11 cellular contexts compared by ENCODE assay signal in the genomic region with DNA sequence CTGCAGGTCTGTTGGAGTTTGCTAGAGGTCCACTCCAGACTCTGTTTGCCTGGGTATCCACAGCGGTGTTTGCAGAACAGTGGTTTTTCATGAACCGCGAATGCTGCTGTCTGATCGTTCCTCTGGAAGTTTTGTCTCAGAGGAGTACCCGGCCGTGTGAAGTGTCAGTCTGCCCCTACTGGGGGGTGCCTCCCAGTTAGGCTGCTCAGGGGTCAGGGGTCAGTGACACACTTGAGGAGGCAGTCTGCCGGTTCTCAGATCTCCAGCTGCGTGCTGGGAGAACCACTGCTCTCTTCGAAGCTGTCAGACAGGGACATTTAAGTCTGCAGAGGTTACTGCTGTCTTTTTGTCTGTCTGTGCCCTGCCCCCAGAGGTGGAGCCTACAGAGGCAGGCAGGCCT. TPM values are rescaled to one million over a fixed set of nuclear protein-coding genes. Genes with fewer than 3 reads are reported as not detected.
A peak's percentile ranks its signal among the peaks of the same experiment; 100 is the strongest.
DNase-seq lines count a peak whose midpoint lies in the region; ATAC-seq and TF ChIP-seq lines count a peak whose summit lies in the region.
"Not testable (repeated sequence)": the region's sequence is repeated elsewhere in the genome, so short reads cannot be mapped to it uniquely, and the experiment has no call there.
"Had no signal": no experiment of that assay in that cellular context is flagged by ENCODE, and none has a peak within 500 bp of the region (broad histone marks: within the 10 kb centered on the region; RNA-seq: fewer than 3 reads in every experiment).

No MANE protein-coding gene starts in this region.

- peak overlapping the region; percentile 36 to 97 (median 95) for H3K27ac Mint-ChIP-seq in CD4-positive, alpha-beta memory T cell
- H3K27ac Mint-ChIP-seq in activated B cell treated with CpG ODN at 0.5 μM for 24 hours, neural progenitor cell: not testable (repeated sequence)
- peak overlapping the region; percentile 90 for H3K27ac Mint-ChIP-seq in activated naive CD4-positive, alpha-beta T cell treated with anti-CD3 and anti-CD28 coated beads, Interleukin-2, amount 10 ng/mL, durations not matched to agents 7 days and 5 days
- H3K27ac Mint-ChIP-seq in dendritic cell treated with granulocyte-macrophage colony-stimulating factor and Interleukin-4, amounts not matched to agents 40 ng/mL and 50 ng/mL, for 4 days, result peak overlapping the region; percentile 76
- peak overlapping the region; percentile 4 to 95 (median 90) for H3K27ac Mint-ChIP-seq in immature natural killer cell

- H3F3A ChIP-seq in neural progenitor cell (ENCODE audit: low read depth), result not testable (repeated sequence)

- H3K36me3 Mint-ChIP-seq in CD4-positive, alpha-beta memory T cell; activated B cell treated with CpG ODN at 0.5 μM for 24 hours (ENCODE audit: low read depth); activated naive CD4-positive, alpha-beta T cell treated with anti-CD3 and anti-CD28 coated beads, Interleukin-2, amount 10 ng/mL, durations not matched to agents 7 days and 5 days; dendritic cell treated with granulocyte-macrophage colony-stimulating factor and Interleukin-4, amounts not matched to agents 40 ng/mL and 50 ng/mL, for 4 days (ENCODE audit: low read depth); immature natural killer cell; neural progenitor cell: not testable (repeated sequence)

- not testable (repeated sequence) for H3K9ac ChIP-seq in neural progenitor cell

- DNase-seq in CD4-positive, alpha-beta memory T cell, result peak in 4 of 5 donors; percentile 16 to 24 (median 20)
- DNase-seq in LNCaP clone FGC (ENCODE audit: low read depth); activated B cell treated with CpG ODN at 0.5 μM for 24 hours; neural progenitor cell (ENCODE audit: low spot score); suprapubic skin (ENCODE audit: low spot score in 2 of 2): not testable (repeated sequence)
- DNase-seq in activated naive CD4-positive, alpha-beta T cell treated with anti-CD3 and anti-CD28 coated beads, Interleukin-2, amount 10 ng/mL, durations not matched to agents 7 days and 5 days, result peak; percentile 27
- DNase-seq in immature natural killer cell, result peak in 1 of 3 donors; percentile 3

- not testable (repeated sequence) for H3K4me1 ChIP-seq in CD4-positive, alpha-beta memory T cell (ENCODE audit: insufficient read depth, low read length); neural progenitor cell; suprapubic skin

- POLR2A ChIA-PET in CD4-positive, alpha-beta memory T cell (lab: Charles Lee; ENCODE audit: partially characterized antibody), result interaction anchor here (1.3 to 1.6 kb wide), 3 partner anchors 19 to 135 kb away, joined by 3 to 7 read pairs (median 5); a partner anchor contains a TSS
- POLR2A ChIA-PET in activated B cell treated with CpG ODN at 0.5 μM for 24 hours (lab: Charles Lee), result not testable (repeated sequence)

- intact Hi-C loops in CD4-positive, alpha-beta memory T cell (cut with micrococcal nuclease); activated B cell treated with CpG ODN at 0.5 μM for 24 hours (cut with micrococcal nuclease); dendritic cell treated with granulocyte-macrophage colony-stimulating factor and Interleukin-4, amounts not matched to agents 40 ng/mL and 50 ng/mL, for 4 days (cut with micrococcal nuclease): not testable (repeated sequence)

- peak overlapping the region; percentile 90 to 97 (median 96) for H3K4me3 Mint-ChIP-seq in CD4-positive, alpha-beta memory T cell
- H3K4me3 Mint-ChIP-seq in activated B cell treated with CpG ODN at 0.5 μM for 24 hours (peak overlapping the region; percentile 87), immature natural killer cell (peak overlapping the region; percentile 92 to 97 (median 96)), neural progenitor cell (peak overlapping the region; percentile 95)
- peak overlapping the region; percentile 81 for H3K4me3 Mint-ChIP-seq in activated naive CD4-positive, alpha-beta T cell treated with anti-CD3 and anti-CD28 coated beads, Interleukin-2, amount 10 ng/mL, durations not matched to agents 7 days and 5 days
- H3K4me3 Mint-ChIP-seq in dendritic cell treated with granulocyte-macrophage colony-stimulating factor and Interleukin-4, amounts not matched to agents 40 ng/mL and 50 ng/mL, for 4 days, result peak overlapping the region; percentile 94

- H4K20me1 ChIP-seq in neural progenitor cell (ENCODE audit: low read depth), result not testable (repeated sequence)

- H3K79me2 ChIP-seq in neural progenitor cell (ENCODE audit: low read depth), result not testable (repeated sequence)

- H3K27me3 ChIP-seq in CD4-positive, alpha-beta memory T cell (ENCODE audit: insufficient read depth, low read length); suprapubic skin: not testable (repeated sequence)
- H3K27me3 ChIP-seq in neural progenitor cell, result peaks cover 74% of the 10 kb centered on the region

- not testable (repeated sequence) for H3K4me3 ChIP-seq in CD4-positive, alpha-beta memory T cell (ENCODE audit: low read length in 2 of 2); neural progenitor cell
- peak overlapping the region; percentile 51 for H3K4me3 ChIP-seq in LNCaP clone FGC (ENCODE audit: low read depth, low read length)
- H3K4me3 ChIP-seq in suprapubic skin, result peak overlapping the region; percentile 57

- not testable (repeated sequence) for TF ChIP-seq CTCF in LNCaP clone FGC (IDR thresholded peaks at IDR 0.05; ENCODE audit: control insufficient read depth, extremely low read depth, insufficient read depth); activated B cell treated with CpG ODN at 0.5 μM for 24 hours (IDR thresholded peaks at IDR 0.05); neural progenitor cell (IDR thresholded peaks at IDR 0.05); suprapubic skin (IDR thresholded peaks at IDR 0.05)

- no CpG with 5 or more reads among the region's 9 CpGs for WGBS in suprapubic skin

- H3K4me1 Mint-ChIP-seq in CD4-positive, alpha-beta memory T cell, result peaks cover 2 to 26% (median 17%) of the 10 kb centered on the region in 4 donors
- not testable (repeated sequence) for H3K4me1 Mint-ChIP-seq in activated B cell treated with CpG ODN at 0.5 μM for 24 hours; dendritic cell treated with granulocyte-macrophage colony-stimulating factor and Interleukin-4, amounts not matched to agents 40 ng/mL and 50 ng/mL, for 4 days (ENCODE audit: low read depth)
- H3K4me1 Mint-ChIP-seq in activated naive CD4-positive, alpha-beta T cell treated with anti-CD3 and anti-CD28 coated beads, Interleukin-2, amount 10 ng/mL, durations not matched to agents 7 days and 5 days, result peaks cover 38% of the 10 kb centered on the region
- H3K4me1 Mint-ChIP-seq in immature natural killer cell (peaks cover 11 to 14% of the 10 kb centered on the region in 2 donors), neural progenitor cell (peaks cover 13% of the 10 kb centered on the region)

- H2AFZ ChIP-seq in neural progenitor cell (replicated peaks), result not testable (repeated sequence)

- H3K9me3 ChIP-seq in CD4-positive, alpha-beta memory T cell (ENCODE audit: control insufficient read depth in 1 of 2, low read length in 2 of 2); neural progenitor cell (ENCODE audit: low read depth); suprapubic skin: not testable (repeated sequence)

- H3K27me3 Mint-ChIP-seq in CD4-positive, alpha-beta memory T cell; activated B cell treated with CpG ODN at 0.5 μM for 24 hours; immature natural killer cell (ENCODE audit: low read depth in 3 of 3); neural progenitor cell (ENCODE audit: insufficient read depth, low read depth): not testable (repeated sequence)
- peaks cover 23% of the 10 kb centered on the region for H3K27me3 Mint-ChIP-seq in activated naive CD4-positive, alpha-beta T cell treated with anti-CD3 and anti-CD28 coated beads, Interleukin-2, amount 10 ng/mL, durations not matched to agents 7 days and 5 days
- peaks cover 19% of the 10 kb centered on the region for H3K27me3 Mint-ChIP-seq in dendritic cell treated with granulocyte-macrophage colony-stimulating factor and Interleukin-4, amounts not matched to agents 40 ng/mL and 50 ng/mL, for 4 days

- peak overlapping the region; percentile 44 for H3K27ac ChIP-seq in CD4-positive, alpha-beta memory T cell (ENCODE audit: low read depth, low read length)
- not testable (repeated sequence) for H3K27ac ChIP-seq in neural progenitor cell, suprapubic skin

- TF ChIP-seq POLR2A in suprapubic skin (IDR thresholded peaks at IDR 0.05), result not testable (repeated sequence)

- H3K36me3 ChIP-seq in CD4-positive, alpha-beta memory T cell (ENCODE audit: insufficient read depth, low read length); neural progenitor cell; suprapubic skin: not testable (repeated sequence)

- not testable (repeated sequence) for TF ChIP-seq EP300 in suprapubic skin (IDR thresholded peaks at IDR 0.05)

- not testable (repeated sequence) for ATAC-seq in activated B cell treated with CpG ODN at 0.5 μM for 24 hours (ENCODE audit: low read depth)

- peak overlapping the region; percentile 70 for H3K4me2 ChIP-seq in neural progenitor cell

- H3K9me3 Mint-ChIP-seq in CD4-positive, alpha-beta memory T cell, result peaks cover 0 to 11% (median 4%) of the 10 kb centered on the region in 8 donors
- not testable (repeated sequence) for H3K9me3 Mint-ChIP-seq in activated B cell treated with CpG ODN at 0.5 μM for 24 hours; activated naive CD4-positive, alpha-beta T cell treated with anti-CD3 and anti-CD28 coated beads, Interleukin-2, amount 10 ng/mL, durations not matched to agents 7 days and 5 days; dendritic cell treated with granulocyte-macrophage colony-stimulating factor and Interleukin-4, amounts not matched to agents 40 ng/mL and 50 ng/mL, for 4 days; immature natural killer cell
- H3K9me3 Mint-ChIP-seq in neural progenitor cell, result peaks cover 20% of the 10 kb centered on the region

- CTCF ChIA-PET in CD4-positive, alpha-beta memory T cell (lab: Charles Lee; ENCODE audit: partially characterized antibody), result interaction anchor here (2.3 kb wide), 1 partner anchor 24 kb away, joined by 10 read pairs; no protein-coding TSS in a partner anchor
- CTCF ChIA-PET in activated B cell treated with CpG ODN at 0.5 μM for 24 hours (lab: Charles Lee); activated naive CD4-positive, alpha-beta T cell treated with anti-CD3 and anti-CD28 coated beads, Interleukin-2, amount 10 ng/mL, durations not matched to agents 7 days and 5 days (lab: Charles Lee): not testable (repeated sequence)

RNA-seq across cellular contexts. Expression of a gene that starts 18.4 kb away (rescaled TPM):
- total RNA-seq in CD4-positive, alpha-beta memory T cell, result not detected
- not detected for polyA plus RNA-seq in CD4-positive, alpha-beta memory T cell
- total RNA-seq in activated B cell treated with CpG ODN at 0.5 μM for 24 hours, result not detected in 2 replicates
- not detected for polyA plus RNA-seq in immature natural killer cell
- not detected in 2 replicates for total RNA-seq in neural progenitor cell (ENCODE audit: low replicate concordance)
- not detected for total RNA-seq in suprapubic skin
- total RNA-seq: G401; renal cortical epithelial cell; T-helper 1 cell treated with Interleukin-12 subunit alpha and Interleukin-12 subunit beta and Interleukin-4 antibody, amounts not matched to agents 30 ng/mL and 1 ng/mL, for 36 hours had no signal

RNA-seq across cellular contexts. Expression of a gene that starts 27.0 kb away (rescaled TPM):
- total RNA-seq in CD4-positive, alpha-beta memory T cell, result 10 to 100 TPM; 76.1 to 84.5 TPM
- polyA plus RNA-seq in CD4-positive, alpha-beta memory T cell, result 10 to 100 TPM; 27.7 to 30.0 TPM
- total RNA-seq in activated B cell treated with CpG ODN at 0.5 μM for 24 hours, result 57.6 and 62.5 TPM in 2 replicates
- 10 to 100 TPM; 20.9 to 34.1 (median 29.6) TPM for polyA plus RNA-seq in immature natural killer cell
- total RNA-seq in neural progenitor cell (ENCODE audit: low replicate concordance), result 13.9 and 15.0 TPM in 2 replicates
- total RNA-seq in suprapubic skin, result 10 to 100 TPM; 16.6 to 28.4 (median 24.8) TPM
